ENCODE assay signal across 1 cellular context in the genomic region with DNA sequence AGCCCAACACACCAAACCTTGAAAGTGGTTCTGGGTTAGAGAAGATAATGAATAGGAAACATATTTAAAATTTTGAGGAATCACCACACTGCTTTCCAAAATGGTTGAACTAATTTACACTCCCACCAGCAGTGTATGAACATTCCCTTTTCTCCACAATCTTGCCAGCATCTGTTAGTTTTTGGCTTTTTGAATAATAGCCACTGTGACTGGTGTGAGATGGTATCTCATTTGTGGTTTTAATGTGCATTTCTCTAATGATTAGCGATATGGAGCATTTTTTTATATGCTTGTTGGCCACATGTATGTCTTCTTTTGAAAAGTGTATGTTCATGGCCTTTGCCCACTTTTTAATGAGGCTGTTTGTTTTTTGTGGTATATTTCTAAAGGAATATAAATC.
TF ChIP-seq lines count a peak whose summit lies in the region.

No MANE protein-coding gene starts in this region.

TF ChIP-seq in IMR-90, 13 proteins besides CTCF, POLR2A, EP300 and RAD21:
- TF ChIP-seq, protein P1, sequence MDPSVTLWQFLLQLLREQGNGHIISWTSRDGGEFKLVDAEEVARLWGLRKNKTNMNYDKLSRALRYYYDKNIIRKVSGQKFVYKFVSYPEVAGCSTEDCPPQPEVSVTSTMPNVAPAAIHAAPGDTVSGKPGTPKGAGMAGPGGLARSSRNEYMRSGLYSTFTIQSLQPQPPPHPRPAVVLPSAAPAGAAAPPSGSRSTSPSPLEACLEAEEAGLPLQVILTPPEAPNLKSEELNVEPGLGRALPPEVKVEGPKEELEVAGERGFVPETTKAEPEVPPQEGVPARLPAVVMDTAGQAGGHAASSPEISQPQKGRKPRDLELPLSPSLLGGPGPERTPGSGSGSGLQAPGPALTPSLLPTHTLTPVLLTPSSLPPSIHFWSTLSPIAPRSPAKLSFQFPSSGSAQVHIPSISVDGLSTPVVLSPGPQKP (IDR thresholded peaks at IDR 0.05; ENCODE audit: borderline replicate concordance, low read depth, low read length) = no peak
TF ChIP-seq in IMR-90: peak in this region for 0.
